In genomic region chr5:132644177-132644576, GRCh38 we compare ENCODE assay signal across 28 cellular contexts. TPM values are rescaled to one million over a fixed set of nuclear protein-coding genes. Genes with fewer than 3 reads are reported as not detected.
A peak's percentile ranks its signal among the peaks of the same experiment; 100 is the strongest.
DNase-seq lines count a peak whose midpoint lies in the region; ATAC-seq, FAIRE-seq and TF ChIP-seq lines count a peak whose summit lies in the region.
"Had no signal": no experiment of that assay in that cellular context is flagged by ENCODE, and none has a peak within 500 bp of the region (broad histone marks: within the 10 kb centered on the region; RNA-seq: fewer than 3 reads in every experiment).

No MANE protein-coding gene starts in this region.

- TF ChIP-seq RAD21 in K562 (CRISPR knock-in tag; conservative IDR thresholded peaks at IDR 0.05 in 1 of 2, IDR thresholded peaks at IDR 0.05 in 1 of 2): no peak

- no peak for TF ChIP-seq EP300 in K562 (IDR thresholded peaks at IDR 0.05; ENCODE audit: low read length)

- H3K4me3 ChIP-seq in GM23338 (no peak overlapping the region), K562 (no peak overlapping the region)
- H3K4me3 ChIP-seq: BLaER1, GM12878 had no signal

- intact Hi-C loops in K562 (cut with micrococcal nuclease): no loop called here

- H3K27me3 Mint-ChIP-seq in GM23338 (ENCODE audit: insufficient read depth, low read depth, poor library complexity): peaks cover 4% of the 10 kb centered on the region
- no peaks in the 10 kb centered on the region for H3K27me3 Mint-ChIP-seq in activated naive CD8-positive, alpha-beta T cell treated with anti-CD3 and anti-CD28 coated beads for 36 hours
- H3K27me3 Mint-ChIP-seq: CD4-positive, alpha-beta memory T cell; CD8-positive, alpha-beta memory T cell had no signal

- POLR2A ChIA-PET in K562 (lab: Yijun Ruan, JAX): interaction anchor here (1.3 to 2.3 kb wide), 3 partner anchors 11 to 20 kb away, joined by 3 to 8 read pairs (median 5); no protein-coding TSS in a partner anchor

- H3K9me3 Mint-ChIP-seq in GM23338: peaks cover 11% of the 10 kb centered on the region; the same call in 2 of the 3 replicates
- peaks cover 11% of the 10 kb centered on the region for H3K9me3 Mint-ChIP-seq in activated naive CD8-positive, alpha-beta T cell treated with anti-CD3 and anti-CD28 coated beads for 36 hours

- FAIRE-seq in GM12892 (lab: Jason Lieb, UNC): peak; percentile 17
- FAIRE-seq in K562 (lab: Jason Lieb, UNC): no peak
- FAIRE-seq: A204.1, GM12878 had no signal

- no peak overlapping the region for H3K4me3 Mint-ChIP-seq in GM23338
- H3K4me3 Mint-ChIP-seq in activated naive CD8-positive, alpha-beta T cell treated with anti-CD3 and anti-CD28 coated beads for 36 hours: no peak overlapping the region
- H3K4me3 Mint-ChIP-seq: CD14-positive monocyte; CD4-positive, alpha-beta memory T cell; CD4-positive, CD25-positive, alpha-beta regulatory T cell; CD8-positive, alpha-beta memory T cell had no signal

- peaks cover 18% of the 10 kb centered on the region for H3K4me1 Mint-ChIP-seq in GM23338
- H3K4me1 Mint-ChIP-seq in activated naive CD8-positive, alpha-beta T cell treated with anti-CD3 and anti-CD28 coated beads for 36 hours: peaks cover 40% of the 10 kb centered on the region
- H3K4me1 Mint-ChIP-seq: CD14-positive monocyte; CD4-positive, alpha-beta memory T cell; CD8-positive, alpha-beta memory T cell had no signal

- no peak overlapping the region for H3K27ac ChIP-seq in GM23338 (ENCODE audit: low read depth)
- H3K27ac ChIP-seq in K562 (ENCODE audit: extremely low read depth, low read depth, low read length): no peak overlapping the region
- H3K27ac ChIP-seq: BLaER1 had no signal

- H3K4me1 ChIP-seq in GM23338 (ENCODE audit: insufficient read depth) (peaks cover 18% of the 10 kb centered on the region), K562 (replicated peaks in 1 of 2; ENCODE audit: control insufficient read depth in 2 of 2, insufficient read depth in 2 of 2, low read length in 2 of 2) (no peaks in the 10 kb centered on the region)
- H3K4me1 ChIP-seq: BE2C had no signal

- ATAC-seq in GM23338 (peak; percentile 65), K562 (no peak)
- ATAC-seq: GM12878 had no signal

- H3F3A ChIP-seq in GM23338 (replicated peaks; ENCODE audit: low read depth): no peaks in the 10 kb centered on the region

- H2AFZ ChIP-seq in GM23338 (no peak overlapping the region), K562 (ENCODE audit: low read depth, low read length) (no peak overlapping the region)

- H3K79me2 ChIP-seq in GM23338 (replicated peaks; ENCODE audit: insufficient read depth): no peaks in the 10 kb centered on the region
- H3K79me2 ChIP-seq in K562 (ENCODE audit: control insufficient read depth, insufficient read depth, low read length): no peaks in the 10 kb centered on the region

- no peaks in the 10 kb centered on the region for H3K9me2 ChIP-seq in GM23338 (ENCODE audit: insufficient read depth)

- no TSS peak for BruUV-seq in K562 (replicated peaks; lab: Mats Ljungman, UMichigan)

- no peak for TF ChIP-seq CTCF in GM23338 (conservative IDR thresholded peaks at IDR 0.05; ENCODE audit: low read depth in 2 of 2)
- TF ChIP-seq CTCF in K562 (IDR thresholded peaks at IDR 0.05 in 2 of 3, conservative IDR thresholded peaks at IDR 0.05 in 1 of 3; ENCODE audit: insufficient read depth in 2 of 3, low read depth in 1 of 3, low read length in 3 of 3): no peak

- H3K9ac ChIP-seq in K562 (ENCODE audit: insufficient read depth in 1 of 2, low read depth in 2 of 2, low read length in 2 of 2): no peak overlapping the region
- H3K9ac ChIP-seq: BLaER1 had no signal

- TF ChIP-seq POLR2A in GM12892 (IDR thresholded peaks at IDR 0.05; ENCODE audit: low read depth, low read length): no peak
- no peak for TF ChIP-seq POLR2A in K562 (conservative IDR thresholded peaks at IDR 0.05)

- peaks cover 9% of the 10 kb centered on the region for H3K9me3 ChIP-seq in K562 (replicated peaks; ENCODE audit: control insufficient read depth, insufficient read depth, low read depth, low read length)
- H3K9me3 ChIP-seq: BE2C had no signal

- H3K9me1 ChIP-seq in K562 (ENCODE audit: control insufficient read depth, insufficient read depth, low read length): no peaks in the 10 kb centered on the region

- H3K36me3 ChIP-seq in GM23338 (ENCODE audit: insufficient read depth): peaks cover 4% of the 10 kb centered on the region
- peaks cover 40% of the 10 kb centered on the region for H3K36me3 ChIP-seq in K562 (ENCODE audit: control insufficient read depth, insufficient read depth, low read length)

- H3K27me3 ChIP-seq in GM23338 (ENCODE audit: insufficient read depth) (no peaks in the 10 kb centered on the region), K562 (ENCODE audit: control insufficient read depth in 2 of 2, insufficient read depth in 2 of 2, low read length in 2 of 2) (no peaks in the 10 kb centered on the region)
- H3K27me3 ChIP-seq: BE2C, BLaER1 had no signal

- H3K36me3 Mint-ChIP-seq in GM23338 (ENCODE audit: low read depth): peaks cover 37% of the 10 kb centered on the region
- H3K36me3 Mint-ChIP-seq in activated naive CD8-positive, alpha-beta T cell treated with anti-CD3 and anti-CD28 coated beads for 36 hours: peaks cover 49% of the 10 kb centered on the region

- CTCF ChIA-PET in K562 (lab: Yijun Ruan, JAX; ENCODE audit: low intra/inter-chr PET ratio): no interaction called here

- peak overlapping the region; percentile 17 for H3K4me2 ChIP-seq in GM23338
- H3K4me2 ChIP-seq in K562 (ENCODE audit: insufficient read depth, low read length): no peak overlapping the region
- H3K4me2 ChIP-seq: BLaER1 had no signal

- no peaks in the 10 kb centered on the region for H4K20me1 ChIP-seq in GM23338 (replicated peaks; ENCODE audit: insufficient read depth)
- no peaks in the 10 kb centered on the region for H4K20me1 ChIP-seq in K562 (replicated peaks; ENCODE audit: control insufficient read depth, insufficient read depth, low read length)
- H4K20me1 ChIP-seq: BLaER1 had no signal

- no peak for DNase-seq in GM12892 (ENCODE audit: insufficient read length)
- DNase-seq in GM23338 (ENCODE audit: low spot score): no peak
- DNase-seq in K562 (ENCODE audit: extremely low read depth in 1 of 4, low spot score in 3 of 4): no peak
- no peak for DNase-seq in activated naive CD8-positive, alpha-beta T cell treated with anti-CD3 and anti-CD28 coated beads for 36 hours
- no peak for DNase-seq in NCI-H345 treated with DMSO at 0.1 percent for 48 hours (lab: John Stamatoyannopoulos, UW; ENCODE audit: unreplicated experiment)
- DNase-seq: 8988T; ACHN; BE2C; C1 segment of cervical spinal cord; CD4-positive, alpha-beta memory T cell; CD4-positive, CD25-positive, alpha-beta regulatory T cell; CD8-positive, alpha-beta memory T cell; COR-L47; DMS 273 treated with DMSO at 0.1 percent for 48 hours; DMS153; DMS53; DMS79; DND-41; EL; GDM1 had no signal

- no peak overlapping the region for H3K27ac Mint-ChIP-seq in GM23338
- H3K27ac Mint-ChIP-seq in activated naive CD8-positive, alpha-beta T cell treated with anti-CD3 and anti-CD28 coated beads for 36 hours: no peak overlapping the region
- H3K27ac Mint-ChIP-seq: CD14-positive monocyte had no signal

- in situ Hi-C loops in K562 (cut with MboI): no loop called here

RNA-seq across cellular contexts. Expression of gene IL13, which starts 13.8 kb away (rescaled TPM):
- 0.47 TPM for polyA plus RNA-seq in GM12892 (2012; ENCODE audit: missing spikeins)
- total RNA-seq in GM23338 (2014; rRNA removed; shearing (Covaris generic)): not detected in 2 replicates
- not detected in 2 replicates for polyA plus RNA-seq in GM23338 (2016; fragmentation: Nextera tagmentation; extraction: Ambion mirVana)
- not detected in 2 replicates for total RNA-seq in K562 (2011; cell fraction: chromatin; rRNA removed; ENCODE audit: low replicate concordance)
- total RNA-seq in K562 (2011; cell fraction: nucleolus; rRNA removed): not detected in 2 replicates
- total RNA-seq in K562 (2011; cell fraction: nucleoplasm; rRNA removed): not detected in 2 replicates
- total RNA-seq in K562 (2014; rRNA removed): not detected in 2 replicates
- not detected in 2 replicates for total RNA-seq in K562 (2014; rRNA removed; fragmentation: Illumina TruSeq; extraction: Trizol)
- not detected in 2 replicates for total RNA-seq in K562 (2015; rRNA removed; fragmentation: Illumina TruSeq; extraction: Trizol)
- total RNA-seq in K562 (2021): not detected in 2 replicates
- 0.04 TPM in 1 of 2 replicates, not detected in the other for polyA plus RNA-seq in K562 (2011; rRNA removed)
- not detected in 2 replicates for polyA plus RNA-seq in K562 (2011; cell fraction: cytosol; rRNA removed)
- polyA plus RNA-seq in K562 (2011; cell fraction: nucleus; rRNA removed): not detected in 2 replicates
- 0.10 TPM in 1 of 2 replicates, not detected in the other for polyA plus RNA-seq in K562 (2012)
- not detected in 2 replicates for polyA plus RNA-seq in K562 (2014; fragmentation: Illumina TruSeq; extraction: Trizol)
- polyA plus RNA-seq in K562 (2014; fragmentation: Nextera tagmentation; extraction: Ambion mirVana): not detected
- not detected in 2 replicates for polyA plus RNA-seq in K562 (2014; rRNA removed)
- polyA minus RNA-seq in K562 (2011; rRNA and poly(A)+ RNA removed): not detected in 2 replicates
- polyA minus RNA-seq in K562 (2011; cell fraction: cytosol; rRNA and poly(A)+ RNA removed): not detected in 2 replicates
- polyA minus RNA-seq in K562 (2011; cell fraction: nucleus; rRNA and poly(A)+ RNA removed): not detected in 2 replicates
- under 1 TPM; 0.44 to 0.72 TPM for total RNA-seq in activated naive CD8-positive, alpha-beta T cell treated with anti-CD3 and anti-CD28 coated beads for 36 hours
- total RNA-seq: A673; CD4-positive, alpha-beta memory T cell; Daoy; G401 had no signal
- polyA plus RNA-seq: AG04450; CD14-positive monocyte; CD4-positive, alpha-beta memory T cell; CD4-positive, CD25-positive, alpha-beta regulatory T cell; CD8-positive, alpha-beta memory T cell had no signal

RNA-seq across cellular contexts. Expression of gene IL4, which starts 29.6 kb away (rescaled TPM):
- not detected for polyA plus RNA-seq in GM12892 (2012; ENCODE audit: missing spikeins)
- total RNA-seq in GM23338 (2014; rRNA removed; shearing (Covaris generic)): not detected in 2 replicates
- polyA plus RNA-seq in GM23338 (2016; fragmentation: Nextera tagmentation; extraction: Ambion mirVana) (not detected in 2 replicates), K562 (2011; rRNA removed) (not detected in 2 replicates), K562 (2014; fragmentation: Illumina TruSeq; extraction: Trizol) (not detected in 2 replicates), K562 (2014; fragmentation: Nextera tagmentation; extraction: Ambion mirVana) (under 1 TPM; 0.22 to 0.62 TPM), K562 (2014; rRNA removed) (not detected in 2 replicates)
- not detected in 2 replicates for total RNA-seq in K562 (2011; cell fraction: chromatin; rRNA removed; ENCODE audit: low replicate concordance)
- not detected in 2 replicates for total RNA-seq in K562 (2011; cell fraction: nucleolus; rRNA removed)
- total RNA-seq in K562 (2011; cell fraction: nucleoplasm; rRNA removed): not detected in 2 replicates
- total RNA-seq in K562 (2014; rRNA removed) (not detected in 2 replicates), K562 (2014; rRNA removed; fragmentation: Illumina TruSeq; extraction: Trizol) (not detected in 2 replicates), K562 (2015; rRNA removed; fragmentation: Illumina TruSeq; extraction: Trizol) (not detected in 2 replicates), K562 (2021) (not detected in 2 replicates)
- polyA plus RNA-seq in K562 (2011; cell fraction: cytosol; rRNA removed): 0.49 TPM in 1 of 2 replicates, not detected in the other
- polyA plus RNA-seq in K562 (2011; cell fraction: nucleus; rRNA removed): not detected in 2 replicates
- not detected in 2 replicates for polyA plus RNA-seq in K562 (2012)
- not detected in 2 replicates for polyA minus RNA-seq in K562 (2011; rRNA and poly(A)+ RNA removed)
- not detected in 2 replicates for polyA minus RNA-seq in K562 (2011; cell fraction: cytosol; rRNA and poly(A)+ RNA removed)
- polyA minus RNA-seq in K562 (2011; cell fraction: nucleus; rRNA and poly(A)+ RNA removed): not detected in 2 replicates
- total RNA-seq in activated naive CD8-positive, alpha-beta T cell treated with anti-CD3 and anti-CD28 coated beads for 36 hours: not detected
- total RNA-seq: A673; CD4-positive, alpha-beta memory T cell; Daoy; G401; GM12878 had no signal
- polyA plus RNA-seq: AG04450; CD14-positive monocyte; CD4-positive, alpha-beta memory T cell; CD8-positive, alpha-beta memory T cell had no signal
